21 cellular contexts compared by ENCODE assay signal in the genomic region with DNA sequence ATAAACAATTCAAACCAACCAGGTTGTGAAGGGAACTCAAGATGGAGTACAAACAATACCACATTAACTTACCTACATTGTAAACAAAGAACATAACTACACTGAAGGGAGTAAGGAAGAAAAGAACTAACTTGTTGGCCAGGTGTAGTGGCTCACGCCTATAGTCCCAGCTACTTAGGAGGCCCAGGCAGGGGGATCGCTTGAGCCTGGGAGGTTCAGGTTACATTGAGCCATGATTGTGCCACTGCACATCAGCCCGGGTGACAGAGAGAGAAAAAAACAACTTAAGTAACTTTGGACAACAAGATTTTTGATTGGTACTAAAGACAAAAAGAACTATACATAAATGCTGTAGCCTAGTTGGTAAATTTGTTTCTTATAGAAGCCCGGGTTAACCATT.
"Had no signal": no experiment of that assay in that cellular context is flagged by ENCODE, and none has a peak within 500 bp of the region (broad histone marks: within the 10 kb centered on the region; RNA-seq: fewer than 3 reads in every experiment).

No MANE protein-coding gene starts in this region.

- H3K4me1 ChIP-seq: adrenal gland, breast epithelium, esophagus muscularis mucosa, gastroesophageal sphincter, heart right ventricle, sigmoid colon, stomach had no signal

- H3K27ac ChIP-seq: adrenal gland, breast epithelium, esophagus muscularis mucosa, gastroesophageal sphincter, heart right ventricle, neutrophil, sigmoid colon, stomach had no signal

- DNase-seq: activated CD4-positive, alpha-beta T cell treated with anti-CD3 and anti-CD28 coated beads for 36 hours; activated CD4-positive, alpha-beta T cell treated with anti-CD3 and anti-CD28 coated beads, Interleukin-2, amount 50 U/mL, for 48 hours; activated gamma-delta T cell treated with Interleukin-2 at 50 U/mL for 16 hours; activated T-cell treated with anti-CD3 and anti-CD28 coated beads for 4 hours; adrenal gland; cerebellar nuclear complex; effector CD4-positive, alpha-beta T cell; heart right ventricle; mesendoderm; naive thymus-derived CD8-positive, alpha-beta T cell; posterior cingulate gyrus; sigmoid colon; stimulated activated CD4-positive, alpha-beta T cell treated with anti-CD3 and anti-CD28 coated beads, Interleukin-4, amount 100 ng/mL, for 24 hours; stomach; T-helper 2 cell; trophoblast cell had no signal

- H3K27me3 ChIP-seq: adrenal gland, breast epithelium, esophagus muscularis mucosa, sigmoid colon, stomach had no signal

- H3K36me3 ChIP-seq: adrenal gland, breast epithelium, esophagus muscularis mucosa, gastroesophageal sphincter, heart right ventricle, neutrophil, sigmoid colon, stomach had no signal

- H3K4me3 ChIP-seq: adrenal gland, breast epithelium, esophagus muscularis mucosa, gastroesophageal sphincter, heart right ventricle, sigmoid colon, stomach had no signal

- H3K9me3 ChIP-seq: adrenal gland, breast epithelium, esophagus muscularis mucosa, neutrophil, sigmoid colon had no signal

- FAIRE-seq: astrocyte had no signal
